In the genomic region with DNA sequence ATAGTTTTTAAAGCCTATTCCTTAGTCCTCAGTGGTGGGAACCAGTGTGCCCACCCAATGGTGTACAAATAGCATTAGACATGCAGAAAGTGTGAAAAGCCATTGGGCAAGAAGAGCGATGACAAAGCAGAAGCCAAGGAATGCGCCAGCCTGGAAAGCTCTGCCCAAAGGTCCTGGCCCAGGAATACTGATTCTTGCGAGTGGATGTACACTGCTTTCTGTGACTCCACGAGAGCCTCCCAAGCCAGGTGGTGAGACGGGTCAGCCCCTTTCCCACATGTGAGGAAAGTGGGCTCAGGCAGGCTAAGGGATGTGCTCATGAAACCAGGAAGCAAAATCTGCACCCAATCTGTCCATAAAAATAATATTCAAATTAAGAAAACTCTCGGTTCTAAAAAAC, we compare ENCODE assay signal across 16 cellular contexts.
DNase-seq lines count a peak whose midpoint lies in the region; ATAC-seq and TF ChIP-seq lines count a peak whose summit lies in the region.
"Had no signal": no experiment of that assay in that cellular context is flagged by ENCODE, and none has a peak within 500 bp of the region (broad histone marks: within the 10 kb centered on the region; RNA-seq: fewer than 3 reads in every experiment).

No MANE protein-coding gene starts in this region.

- H3K36me3 Mint-ChIP-seq in H9 (ENCODE audit: insufficient read depth in 1 of 3, low read depth in 3 of 3): peaks cover 6 to 18% (median 16%) of the 10 kb centered on the region in 3 experiments
- H3K36me3 Mint-ChIP-seq: CD8-positive, alpha-beta T cell had no signal

- no peak overlapping the region for H3K14ac ChIP-seq in H9 (ENCODE audit: insufficient read depth, low read length)

- no peaks in the 10 kb centered on the region for H3K27me3 Mint-ChIP-seq in H9 (ENCODE audit: low read depth)

- H3K79me2 ChIP-seq in H9 (ENCODE audit: insufficient read depth, low read length) (no peaks in the 10 kb centered on the region), osteoblast (ENCODE audit: insufficient read depth, low read length) (no peaks in the 10 kb centered on the region)

- no peak overlapping the region for H3K56ac ChIP-seq in H9 (ENCODE audit: insufficient read length, low read depth, low read length)

- intact Hi-C loops in esophagus muscularis mucosa (cut with DNase I): no loop called here
- intact Hi-C loops in sciatic nerve (cut with DNase I): no loop called here

- TF ChIP-seq POLR2A in esophagus muscularis mucosa (IDR thresholded peaks at IDR 0.05; ENCODE audit: low read depth): no peak

- no peak overlapping the region for H3K18ac ChIP-seq in H9 (ENCODE audit: insufficient read length, low read depth, low read length)

- H3K36me3 ChIP-seq in esophagus muscularis mucosa (no peaks in the 10 kb centered on the region), osteoblast (ENCODE audit: insufficient read depth, low read length) (no peaks in the 10 kb centered on the region)

- no peak overlapping the region for H3T11ph ChIP-seq in H9 (ENCODE audit: low read length)

- no peak overlapping the region for H2BK120ac ChIP-seq in H9 (ENCODE audit: low read depth, low read length, poor library complexity, severe bottlenecking)

- no peaks in the 10 kb centered on the region for H4K20me1 ChIP-seq in H9 (ENCODE audit: control insufficient read depth, insufficient read depth, insufficient read length)
- H4K20me1 ChIP-seq in osteoblast (ENCODE audit: insufficient read depth, low read length): no peaks in the 10 kb centered on the region
- H4K20me1 ChIP-seq: BLaER1 treated with 17β-estradiol and CSF1 and Interleukin-3, amounts not matched to agents 10 nM and 100 nM had no signal

- no peak overlapping the region for H3K4me3 ChIP-seq in esophagus muscularis mucosa
- no peak overlapping the region for H3K4me3 ChIP-seq in osteoblast (ENCODE audit: insufficient read depth, low read length)
- H3K4me3 ChIP-seq: BLaER1 treated with 17β-estradiol and CSF1 and Interleukin-3, amounts not matched to agents 10 nM and 100 nM; PC-9 had no signal

- no peaks in the 10 kb centered on the region for H3K4me1 ChIP-seq in H9 (ENCODE audit: insufficient read depth, low read length)
- peaks cover 0 to 5% (median 2%) of the 10 kb centered on the region in 4 donors for H3K4me1 ChIP-seq in esophagus muscularis mucosa
- peaks cover 4% of the 10 kb centered on the region for H3K4me1 ChIP-seq in osteoblast (ENCODE audit: insufficient read depth, low read length)

- H2BK15ac ChIP-seq in H9 (ENCODE audit: low read depth, low read length): no peak overlapping the region

- no peak overlapping the region; a peak in 1 of 5 replicates for H3K4me3 Mint-ChIP-seq in H9
- H3K4me3 Mint-ChIP-seq: CD8-positive, alpha-beta T cell had no signal

- H4K91ac ChIP-seq in H9 (ENCODE audit: insufficient read length, low read depth, low read length): no peak overlapping the region

- H3K4me2 ChIP-seq in H9 (ENCODE audit: insufficient read depth, insufficient read length, low read length): no peak overlapping the region
- H3K4me2 ChIP-seq in osteoblast (ENCODE audit: insufficient read depth, low read length): no peak overlapping the region
- H3K4me2 ChIP-seq: BLaER1 treated with 17β-estradiol and CSF1 and Interleukin-3, amounts not matched to agents 10 nM and 100 nM; KMS-11; PC-9 had no signal

- no peaks in the 10 kb centered on the region for H3K79me1 ChIP-seq in H9 (ENCODE audit: insufficient read depth, low read depth, low read length, poor library complexity, severe bottlenecking)

- H3K27ac Mint-ChIP-seq in H9: peak overlapping the region in 1 of 3 experiments; percentile 81; a peak in 3 of 7 replicates
- H3K27ac Mint-ChIP-seq: CD8-positive, alpha-beta T cell had no signal

- ATAC-seq in sciatic nerve: no peak
- no peak for ATAC-seq in GM21367 (IDR thresholded peaks at IDR 0.05; ENCODE audit: unreplicated experiment)
- no peak for ATAC-seq in HG03175 (IDR thresholded peaks at IDR 0.05; ENCODE audit: unreplicated experiment)
- ATAC-seq: CD8-positive, alpha-beta T cell had no signal

- H3K9me3 Mint-ChIP-seq in H9: no peaks in the 10 kb centered on the region
- H3K9me3 Mint-ChIP-seq: CD8-positive, alpha-beta T cell had no signal

- H3K9me3 ChIP-seq in H9 (ENCODE audit: control insufficient read depth, low read depth, low read length) (no peaks in the 10 kb centered on the region), esophagus muscularis mucosa (no peaks in the 10 kb centered on the region), osteoblast (ENCODE audit: low read depth, low read length) (no peaks in the 10 kb centered on the region)

- H3K27ac ChIP-seq in H9 (ENCODE audit: insufficient read length, low read depth, low read length): no peak overlapping the region
- no peak overlapping the region for H3K27ac ChIP-seq in esophagus muscularis mucosa (replicated peaks in 1 of 4)
- no peak overlapping the region for H3K27ac ChIP-seq in osteoblast (ENCODE audit: low read depth, low read length)
- H3K27ac ChIP-seq: BLaER1 treated with 17β-estradiol and CSF1 and Interleukin-3, amounts not matched to agents 10 nM and 100 nM; KMS-11; PC-9 had no signal

- no peak for TF ChIP-seq EP300 in esophagus muscularis mucosa (IDR thresholded peaks at IDR 0.05)

- no CpG with 5 or more reads among the region's 6 CpGs for WGBS in H9 (ENCODE audit: extremely low coverage, insufficient read length, low lambda C conversion rate)
- WGBS in esophagus muscularis mucosa: 90% methylated on average over 6 of the region's 6 CpGs

- TF ChIP-seq CTCF in H9 (conservative IDR thresholded peaks at IDR 0.05): no peak
- TF ChIP-seq CTCF in esophagus muscularis mucosa (IDR thresholded peaks at IDR 0.05): no peak
- TF ChIP-seq CTCF in osteoblast (IDR thresholded peaks at IDR 0.05; ENCODE audit: extremely low read depth, low read depth, low read length): no peak

- H3K4ac ChIP-seq in H9 (ENCODE audit: low read depth, low read length): no peak overlapping the region

- no peak overlapping the region for H2AK5ac ChIP-seq in H9 (ENCODE audit: insufficient read length, low read length)

- DNase-seq in D341Med (ENCODE audit: low spot score): peak; percentile 3
- DNase-seq in H9: peak; percentile 13
- DNase-seq in esophagus muscularis mucosa (ENCODE audit: extremely low spot score): peak; percentile 77
- peak; percentile 25 for DNase-seq in sciatic nerve (ENCODE audit: low spot score)
- no peak for DNase-seq in osteoblast (ENCODE audit: insufficient read length, low spot score, missing footprints)
- DNase-seq: Calu3, DMS53, NCI-H1417 treated with DMSO at 0.1 percent for 48 hours, NCI-H187 treated with DMSO at 0.1 percent for 48 hours, NCI-H526, PC-9 had no signal

- H2BK20ac ChIP-seq in H9 (ENCODE audit: low read depth, low read length, poor library complexity, severe bottlenecking): no peak overlapping the region

- no peak overlapping the region for H4K8ac ChIP-seq in H9 (replicated peaks; ENCODE audit: insufficient read length, low read depth, low read length)

- no peak overlapping the region for H4K5ac ChIP-seq in H9 (ENCODE audit: insufficient read length, low read depth, low read length)

- peaks cover 4 to 5% of the 10 kb centered on the region in 2 experiments; a peak in 2 of 4 replicates for H3K4me1 Mint-ChIP-seq in H9

- no peak overlapping the region for H3K23ac ChIP-seq in H9 (ENCODE audit: insufficient read length, low read depth, low read length)

- H2AFZ ChIP-seq in H9 (ENCODE audit: low read length) (no peak overlapping the region), osteoblast (ENCODE audit: low read length) (no peak overlapping the region)
- H2AFZ ChIP-seq: PC-9 had no signal

- no peaks in the 10 kb centered on the region for H3K23me2 ChIP-seq in H9 (ENCODE audit: insufficient read length, low read depth, low read length, poor library complexity, severe bottlenecking)

- H3K9ac ChIP-seq in H9 (ENCODE audit: extremely low read depth, insufficient read length, low read length): no peak overlapping the region
- H3K9ac ChIP-seq: BLaER1 treated with 17β-estradiol and CSF1 and Interleukin-3, amounts not matched to agents 10 nM and 100 nM; KMS-11 had no signal

- H2BK12ac ChIP-seq in H9 (ENCODE audit: insufficient read length, low read depth, low read length): no peak overlapping the region

- H3K27me3 ChIP-seq in H9 (ENCODE audit: insufficient read depth, low read length): no peaks in the 10 kb centered on the region
- no peaks in the 10 kb centered on the region for H3K27me3 ChIP-seq in esophagus muscularis mucosa
- H3K27me3 ChIP-seq in osteoblast (ENCODE audit: insufficient read depth, low read length): peaks cover 6% of the 10 kb centered on the region
- H3K27me3 ChIP-seq: BLaER1 treated with 17β-estradiol and CSF1 and Interleukin-3, amounts not matched to agents 10 nM and 100 nM had no signal

- no peak overlapping the region for H2BK5ac ChIP-seq in H9 (ENCODE audit: insufficient read length, low read length)
